ENCODE assay signal across 1 cellular context in genomic region chrX:102517331-102517730, GRCh38.
A peak's percentile ranks its signal among the peaks of the same experiment; 100 is the strongest.
TF ChIP-seq lines count a peak whose summit lies in the region.

No MANE protein-coding gene starts in this region.

TF ChIP-seq in HepG2, 621 proteins besides CTCF, POLR2A, EP300 and RAD21:
- TF ChIP-seq ZNF572 (CRISPR knock-in tag; IDR thresholded peaks at IDR 0.05) (no peak), ZNF230 (CRISPR knock-in tag; IDR thresholded peaks at IDR 0.05) (no peak), STAG1 (CRISPR knock-in tag; IDR thresholded peaks at IDR 0.05) (peak; percentile 14; the same call in 1 of the 2 replicates), RELA (CRISPR knock-in tag; IDR thresholded peaks at IDR 0.05) (no peak)
